ENCODE assay signal across 16 cellular contexts in the genomic region with DNA sequence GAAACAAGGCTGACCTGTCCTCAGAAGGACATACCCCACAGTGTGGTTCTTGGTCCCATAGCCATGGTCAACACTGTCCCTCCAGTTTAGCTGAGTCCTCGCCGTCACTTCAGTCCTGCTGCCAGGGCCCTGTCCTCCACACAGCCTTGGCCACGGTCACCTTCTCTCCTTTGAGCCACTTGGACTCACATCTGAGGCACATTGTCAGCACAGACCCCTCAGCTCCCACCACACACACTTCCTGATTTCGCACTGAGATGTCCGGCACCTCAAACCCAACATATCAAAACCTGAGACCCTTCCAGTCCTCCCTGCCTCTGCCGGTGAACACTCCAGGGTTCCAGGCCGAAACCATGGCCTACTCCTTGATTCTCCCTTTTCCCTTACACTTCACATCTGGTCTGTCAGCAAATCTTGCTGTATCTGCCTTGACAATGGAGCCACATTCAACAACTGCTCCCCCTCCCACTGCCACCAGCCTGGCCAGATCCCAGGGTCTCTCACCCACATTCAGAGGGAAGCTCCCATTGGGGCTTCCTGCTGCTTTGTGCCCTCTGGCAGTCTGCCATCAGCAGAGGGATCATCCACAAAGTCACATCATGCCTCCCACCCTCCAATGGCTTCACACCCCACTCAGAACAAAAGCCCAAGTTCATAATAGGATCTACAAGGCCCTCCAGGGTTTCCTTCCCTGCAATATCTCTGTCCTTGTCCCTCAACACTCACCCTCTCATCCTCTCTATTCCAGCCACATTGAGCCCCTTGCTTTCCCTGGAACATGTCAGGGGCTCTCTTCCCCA.
DNase-seq lines count a peak whose midpoint lies in the region; ATAC-seq and TF ChIP-seq lines count a peak whose summit lies in the region.
"Had no signal": no experiment of that assay in that cellular context is flagged by ENCODE, and none has a peak within 500 bp of the region (broad histone marks: within the 10 kb centered on the region; RNA-seq: fewer than 3 reads in every experiment).

No MANE protein-coding gene starts in this region.

- H3K27ac Mint-ChIP-seq in activated CD4-positive, alpha-beta memory T cell treated with anti-CD3 and anti-CD28 coated beads, Interleukin-2, amount 10 ng/mL, durations not matched to agents 7 days and 5 days = no peak overlapping the region
- no peak overlapping the region for H3K27ac Mint-ChIP-seq in activated CD4-positive, alpha-beta memory T cell treated with anti-CD3 and anti-CD28 coated beads for 36 hours
- H3K27ac Mint-ChIP-seq in memory B cell (no peak overlapping the region), GM23338 (no peak overlapping the region), WTC11 (no peak overlapping the region)
- H3K27ac Mint-ChIP-seq: CD8-positive, alpha-beta memory T cell had no signal

- H3K27me3 Mint-ChIP-seq in activated CD4-positive, alpha-beta memory T cell treated with anti-CD3 and anti-CD28 coated beads, Interleukin-2, amount 10 ng/mL, durations not matched to agents 7 days and 5 days = no peaks in the 10 kb centered on the region
- H3K27me3 Mint-ChIP-seq in activated CD4-positive, alpha-beta memory T cell treated with anti-CD3 and anti-CD28 coated beads for 36 hours = peaks cover 3% of the 10 kb centered on the region
- peaks cover 4% of the 10 kb centered on the region for H3K27me3 Mint-ChIP-seq in memory B cell
- no peaks in the 10 kb centered on the region for H3K27me3 Mint-ChIP-seq in GM23338 (ENCODE audit: insufficient read depth, low read depth, poor library complexity)
- H3K27me3 Mint-ChIP-seq in WTC11 (ENCODE audit: low read depth) = peaks cover 4% of the 10 kb centered on the region; the same call in 1 of the 2 replicates

- H3K27ac ChIP-seq in stomach = no peak overlapping the region
- no peak overlapping the region for H3K27ac ChIP-seq in GM23338 (ENCODE audit: low read depth)
- H3K27ac ChIP-seq: BLaER1 had no signal

- TF ChIP-seq CTCF in stomach (IDR thresholded peaks at IDR 0.05) = no peak
- TF ChIP-seq CTCF in GM23338 (conservative IDR thresholded peaks at IDR 0.05; ENCODE audit: low read depth in 2 of 2) = no peak
- no peak for TF ChIP-seq CTCF in WTC11 (IDR thresholded peaks at IDR 0.05)

- POLR2A ChIA-PET in activated CD4-positive, alpha-beta memory T cell treated with anti-CD3 and anti-CD28 coated beads, Interleukin-2, amount 10 ng/mL, durations not matched to agents 7 days and 5 days (lab: Charles Lee) = no interaction called here
- POLR2A ChIA-PET in activated CD4-positive, alpha-beta memory T cell treated with anti-CD3 and anti-CD28 coated beads for 36 hours (lab: Charles Lee) = no interaction called here
- POLR2A ChIA-PET in WTC11 (lab: Charles Lee) = no interaction called here

- no peaks in the 10 kb centered on the region for H3K4me1 ChIP-seq in stomach
- H3K4me1 ChIP-seq in GM23338 (ENCODE audit: insufficient read depth) = no peaks in the 10 kb centered on the region

- H3F3A ChIP-seq in GM23338 (replicated peaks; ENCODE audit: low read depth) = no peaks in the 10 kb centered on the region

- CTCF ChIA-PET in activated CD4-positive, alpha-beta memory T cell treated with anti-CD3 and anti-CD28 coated beads, Interleukin-2, amount 10 ng/mL, durations not matched to agents 7 days and 5 days (lab: Charles Lee) = no interaction called here
- CTCF ChIA-PET in activated CD4-positive, alpha-beta memory T cell treated with anti-CD3 and anti-CD28 coated beads for 36 hours (lab: Charles Lee) = no interaction called here
- CTCF ChIA-PET in WTC11 (lab: Charles Lee) = no interaction called here

- no peaks in the 10 kb centered on the region for H3K79me2 ChIP-seq in GM23338 (replicated peaks; ENCODE audit: insufficient read depth)

- H3K9me3 Mint-ChIP-seq in activated CD4-positive, alpha-beta memory T cell treated with anti-CD3 and anti-CD28 coated beads, Interleukin-2, amount 10 ng/mL, durations not matched to agents 7 days and 5 days = no peaks in the 10 kb centered on the region
- peaks cover 4% of the 10 kb centered on the region for H3K9me3 Mint-ChIP-seq in activated CD4-positive, alpha-beta memory T cell treated with anti-CD3 and anti-CD28 coated beads for 36 hours
- H3K9me3 Mint-ChIP-seq in memory B cell (peaks cover 2% of the 10 kb centered on the region), GM23338 (peaks cover 3% of the 10 kb centered on the region; the same call in 2 of the 3 replicates), WTC11 (peaks cover 66% of the 10 kb centered on the region)

- no peaks in the 10 kb centered on the region for H3K4me1 Mint-ChIP-seq in activated CD4-positive, alpha-beta memory T cell treated with anti-CD3 and anti-CD28 coated beads, Interleukin-2, amount 10 ng/mL, durations not matched to agents 7 days and 5 days
- H3K4me1 Mint-ChIP-seq in activated CD4-positive, alpha-beta memory T cell treated with anti-CD3 and anti-CD28 coated beads for 36 hours (ENCODE audit: low read depth) = no peaks in the 10 kb centered on the region
- H3K4me1 Mint-ChIP-seq in memory B cell (peaks cover 4% of the 10 kb centered on the region), GM23338 (no peaks in the 10 kb centered on the region; the same call in 2 of the 3 replicates), WTC11 (no peaks in the 10 kb centered on the region)
- H3K4me1 Mint-ChIP-seq: CD8-positive, alpha-beta memory T cell had no signal

- no peak for TF ChIP-seq EP300 in stomach (IDR thresholded peaks at IDR 0.05)

- peaks cover 0 to 22% (median 0%) of the 10 kb centered on the region in 3 donors for H3K27me3 ChIP-seq in stomach
- no peaks in the 10 kb centered on the region for H3K27me3 ChIP-seq in GM23338 (ENCODE audit: insufficient read depth)
- H3K27me3 ChIP-seq: BLaER1 had no signal

- H3K4me3 Mint-ChIP-seq in activated CD4-positive, alpha-beta memory T cell treated with anti-CD3 and anti-CD28 coated beads, Interleukin-2, amount 10 ng/mL, durations not matched to agents 7 days and 5 days = no peak overlapping the region
- no peak overlapping the region for H3K4me3 Mint-ChIP-seq in activated CD4-positive, alpha-beta memory T cell treated with anti-CD3 and anti-CD28 coated beads for 36 hours
- peak overlapping the region; percentile 9 for H3K4me3 Mint-ChIP-seq in memory B cell
- no peak overlapping the region for H3K4me3 Mint-ChIP-seq in GM23338
- H3K4me3 Mint-ChIP-seq in WTC11 = no peak overlapping the region
- H3K4me3 Mint-ChIP-seq: CD8-positive, alpha-beta memory T cell had no signal

- no peaks in the 10 kb centered on the region for H3K36me3 ChIP-seq in stomach
- no peaks in the 10 kb centered on the region for H3K36me3 ChIP-seq in GM23338 (ENCODE audit: insufficient read depth)
- H3K36me3 ChIP-seq: BLaER1 had no signal

- no peak overlapping the region for H3K4me2 ChIP-seq in GM23338

- no peak for TF ChIP-seq POLR2A in stomach (IDR thresholded peaks at IDR 0.05)

- H3K4me3 ChIP-seq in stomach = no peak overlapping the region
- no peak overlapping the region for H3K4me3 ChIP-seq in GM23338
- H3K4me3 ChIP-seq: BLaER1 had no signal

- ATAC-seq in memory B cell (ENCODE audit: low read depth) = no peak
- ATAC-seq in GM23338 = no peak
- ATAC-seq in WTC11 = no peak
- ATAC-seq: HCT116 had no signal

- H4K20me1 ChIP-seq in GM23338 (replicated peaks; ENCODE audit: insufficient read depth) = no peaks in the 10 kb centered on the region
- H4K20me1 ChIP-seq: BLaER1 had no signal

- no peaks in the 10 kb centered on the region for H3K9me2 ChIP-seq in GM23338 (ENCODE audit: insufficient read depth)

- H3K36me3 Mint-ChIP-seq in activated CD4-positive, alpha-beta memory T cell treated with anti-CD3 and anti-CD28 coated beads, Interleukin-2, amount 10 ng/mL, durations not matched to agents 7 days and 5 days (ENCODE audit: low read depth) = no peaks in the 10 kb centered on the region
- no peaks in the 10 kb centered on the region for H3K36me3 Mint-ChIP-seq in activated CD4-positive, alpha-beta memory T cell treated with anti-CD3 and anti-CD28 coated beads for 36 hours
- H3K36me3 Mint-ChIP-seq in memory B cell (peaks cover 1% of the 10 kb centered on the region), GM23338 (ENCODE audit: low read depth) (no peaks in the 10 kb centered on the region; the same call in 2 of the 3 replicates), WTC11 (peaks cover 41% of the 10 kb centered on the region)
- H3K36me3 Mint-ChIP-seq: CD8-positive, alpha-beta memory T cell had no signal

- 89 to 96% (median 92%) methylated on average over 7 of the region's 7 CpGs for WGBS in stomach, 5 donors

- intact Hi-C loops in activated CD4-positive, alpha-beta memory T cell treated with anti-CD3 and anti-CD28 coated beads for 36 hours (cut with micrococcal nuclease) = no loop called here
- intact Hi-C loops in stomach (cut with DNase I; ENCODE audit: low total_unique reads) = no loop called here

- H2AFZ ChIP-seq in GM23338 = no peak overlapping the region

- DNase-seq in activated CD4-positive, alpha-beta memory T cell treated with anti-CD3 and anti-CD28 coated beads, Interleukin-2, amount 10 ng/mL, durations not matched to agents 7 days and 5 days = peak; percentile 8
- no peak for DNase-seq in activated CD4-positive, alpha-beta memory T cell treated with anti-CD3 and anti-CD28 coated beads for 36 hours
- peak; percentile 23 for DNase-seq in activated CD8-positive, alpha-beta memory T cell treated with anti-CD3 and anti-CD28 coated beads, Interleukin-2, amount 50 U/mL, for 48 hours
- DNase-seq in memory B cell (ENCODE audit: low spot score in 2 of 2) = no peak
- peak; percentile 10 for DNase-seq in stomach
- no peak for DNase-seq in SIG-M5 (lab: John Stamatoyannopoulos, UW)
- DNase-seq in GM23338 (ENCODE audit: low spot score) = no peak
- DNase-seq in WTC11 (ENCODE audit: low spot score) = no peak
- DNase-seq: 8988T; AML-193; Caco-2; CD8-positive, alpha-beta memory T cell; DND-41; GDM1 had no signal

- H3K9me3 ChIP-seq in stomach = peaks cover 0 to 6% (median 5%) of the 10 kb centered on the region in 4 donors

TF ChIP-seq in GM23338, 12 proteins besides CTCF, POLR2A, EP300 and RAD21 (continues in another document):
- TF ChIP-seq JUNB (IDR thresholded peaks at IDR 0.05; ENCODE audit: unreplicated experiment) = no peak
- TF ChIP-seq STAT1 (IDR thresholded peaks at IDR 0.05; ENCODE audit: unreplicated experiment) = no peak
- no peak for TF ChIP-seq EZH2 (IDR thresholded peaks at IDR 0.05; ENCODE audit: low read depth, unreplicated experiment)
- no peak for TF ChIP-seq CREB1 (CRISPR knock-in tag; IDR thresholded peaks at IDR 0.05; ENCODE audit: low read depth)
- no peak for TF ChIP-seq ZNF331 (CRISPR knock-in tag; IDR thresholded peaks at IDR 0.05; ENCODE audit: low read depth)

TF ChIP-seq in WTC11, 78 proteins besides CTCF, POLR2A, EP300 and RAD21 (continues in another document):
- TF ChIP-seq NFYB (CRISPR knock-in tag; conservative IDR thresholded peaks at IDR 0.05; ENCODE audit: low read depth) (no peak), ZNF232 (CRISPR knock-in tag; IDR thresholded peaks at IDR 0.05) (no peak)

Comparison
In these comparisons a context has a peak if more than half of its experiments do, and no peak if none do; other contexts are left out.
1. DNase-seq: peak in activated CD4-positive, alpha-beta memory T cell treated with anti-CD3 and anti-CD28 coated beads, Interleukin-2, amount 10 ng/mL, durations not matched to agents 7 days and 5 days (single experiment), activated CD8-positive, alpha-beta memory T cell treated with anti-CD3 and anti-CD28 coated beads, Interleukin-2, amount 50 U/mL, for 48 hours (single experiment) and stomach (single experiment); none in activated CD4-positive, alpha-beta memory T cell treated with anti-CD3 and anti-CD28 coated beads for 36 hours (single experiment), memory B cell (0 of 2), SIG-M5 (single experiment), GM23338 (single experiment) and WTC11 (single experiment).